22 cellular contexts compared by ENCODE assay signal in genomic region chr14:71533396-71533795, GRCh38.
DNase-seq lines count a peak whose midpoint lies in the region; ATAC-seq and TF ChIP-seq lines count a peak whose summit lies in the region.
"Had no signal": no experiment of that assay in that cellular context is flagged by ENCODE, and none has a peak within 500 bp of the region (broad histone marks: within the 10 kb centered on the region; RNA-seq: fewer than 3 reads in every experiment).

No MANE protein-coding gene starts in this region.

- no peak overlapping the region for H3K27ac ChIP-seq in mammary epithelial cell (ENCODE audit: insufficient read depth, low read depth, low read length)
- no peak overlapping the region for H3K27ac ChIP-seq in breast epithelium
- peak overlapping the region; percentile 69 for H3K27ac ChIP-seq in brain microvascular endothelial cell
- H3K27ac ChIP-seq in tibial artery, result peak overlapping the region; percentile 58 to 69
- H3K27ac ChIP-seq in MM.1S (ENCODE audit: low read length), result no peak overlapping the region
- H3K27ac ChIP-seq: SJSA1 had no signal

- in situ Hi-C loops in mammary epithelial cell (cut with MboI; ENCODE audit: low sequenced_read_pairs in 2 of 2), result no loop called here
- in situ Hi-C loops in brain microvascular endothelial cell (cut with HindIII; ENCODE audit: low pct_ligation_motif_present, low sequenced_read_pairs), result no loop called here

- intact Hi-C loops in mammary epithelial cell (cut with micrococcal nuclease), result no loop called here
- intact Hi-C loops in breast epithelium (cut with DNase I; ENCODE audit: low total_unique reads), result no loop called here
- intact Hi-C loops in tibial artery (cut with DNase I; ENCODE audit: low total_unique reads), result no loop called here

- H2AFZ ChIP-seq in mammary epithelial cell (ENCODE audit: low read depth, low read length), result no peak overlapping the region
- no peak overlapping the region for H2AFZ ChIP-seq in MM.1S (ENCODE audit: low read length)

- H3K4me3 ChIP-seq in mammary epithelial cell (replicated peaks in 1 of 3; ENCODE audit: insufficient read depth in 1 of 3, low read depth in 2 of 3, low read length in 3 of 3) (no peak overlapping the region), breast epithelium (no peak overlapping the region), brain microvascular endothelial cell (ENCODE audit: low read depth, low read length) (no peak overlapping the region), tibial artery (no peak overlapping the region), MM.1S (ENCODE audit: low read length) (no peak overlapping the region)
- H3K4me3 ChIP-seq: SJSA1 had no signal

- TF ChIP-seq POLR2A in breast epithelium (IDR thresholded peaks at IDR 0.05), result no peak

- TF ChIP-seq CTCF in mammary epithelial cell (conservative IDR thresholded peaks at IDR 0.05 in 1 of 2, IDR thresholded peaks at IDR 0.05 in 1 of 2; ENCODE audit: extremely low read depth in 1 of 2, insufficient read depth in 1 of 2, low read depth in 1 of 2, low read length in 2 of 2) (no peak), breast epithelium (IDR thresholded peaks at IDR 0.05) (no peak), brain microvascular endothelial cell (IDR thresholded peaks at IDR 0.05; ENCODE audit: low read depth, low read length, missing control alignments) (no peak), tibial artery (IDR thresholded peaks at IDR 0.05) (no peak), MM.1S (IDR thresholded peaks at IDR 0.05; ENCODE audit: low read length) (no peak)

- H3F3A ChIP-seq in MM.1S (ENCODE audit: insufficient read depth, low read length), result no peaks in the 10 kb centered on the region

- 98% methylated on average over 3 of the region's 3 CpGs for WGBS in mammary epithelial cell (ENCODE audit: low coverage, missing lambda C conversion rate)

- H4K20me1 ChIP-seq in mammary epithelial cell (ENCODE audit: insufficient read depth, low read length), result no peaks in the 10 kb centered on the region
- H4K20me1 ChIP-seq in MM.1S (ENCODE audit: insufficient read depth, low read length), result no peaks in the 10 kb centered on the region

- no peak overlapping the region for H3K4me2 ChIP-seq in mammary epithelial cell (ENCODE audit: insufficient read depth, low read depth, low read length)
- H3K4me2 ChIP-seq in MM.1S (ENCODE audit: low read depth, low read length), result no peak overlapping the region

- CTCF ChIA-PET in mammary epithelial cell (lab: Charles Lee; ENCODE audit: low non-redundant PET), result no interaction called here

- DNase-seq in mammary epithelial cell, result peak; percentile 40
- DNase-seq in breast epithelium (ENCODE audit: low spot score in 2 of 2), result no peak
- peak; percentile 48 for DNase-seq in brain microvascular endothelial cell
- DNase-seq in fibroblast of the conjunctiva (ENCODE audit: low read depth), result peak; percentile 13
- DNase-seq in tibial artery, result no peak
- DNase-seq in MM.1S, result no peak
- DNase-seq: 8988T; activated CD4-positive, alpha-beta T cell treated with anti-CD3 and anti-CD28 coated beads for 4 hours; activated naive CD4-positive, alpha-beta T cell treated with anti-CD3 and anti-CD28 coated beads for 36 hours; activated T-cell treated with anti-CD3 and anti-CD28 coated beads, Interleukin-2, amount 50 U/mL, for 4 hours; BE2C; effector memory CD8-positive, alpha-beta T cell; NCI-H1694; NCI-H524 treated with DMSO at 0.1 percent for 48 hours; stimulated activated CD4-positive, alpha-beta T cell treated with anti-CD3 and anti-CD28 coated beads, Interleukin-2, amount 100 ng/mL, for 24 hours; substantia nigra; T-helper 17 cell had no signal

- H3K79me2 ChIP-seq in mammary epithelial cell (ENCODE audit: insufficient read depth, low read length) (peaks cover 14% of the 10 kb centered on the region), MM.1S (ENCODE audit: low read length) (no peaks in the 10 kb centered on the region)

- H3K9me3 ChIP-seq in mammary epithelial cell (replicated peaks; ENCODE audit: insufficient read depth, low read length) (no peaks in the 10 kb centered on the region), breast epithelium (no peaks in the 10 kb centered on the region), tibial artery (no peaks in the 10 kb centered on the region), MM.1S (replicated peaks; ENCODE audit: insufficient read depth, low read length) (no peaks in the 10 kb centered on the region)
- H3K9me3 ChIP-seq: BE2C, SJSA1 had no signal

- H3K4me1 ChIP-seq in mammary epithelial cell (ENCODE audit: insufficient read depth, low read length) (no peaks in the 10 kb centered on the region), breast epithelium (no peaks in the 10 kb centered on the region), tibial artery (peaks cover 0 to 82% (median 35%) of the 10 kb centered on the region in 4 donors), MM.1S (ENCODE audit: low read length) (no peaks in the 10 kb centered on the region)

- no peak for ATAC-seq in GM21526 (IDR thresholded peaks at IDR 0.05; ENCODE audit: low FRiP score, unreplicated experiment)
- ATAC-seq in HG02973 (IDR thresholded peaks at IDR 0.05; ENCODE audit: unreplicated experiment), result no peak
- ATAC-seq: activated T-cell treated with anti-CD3 and anti-CD28 coated beads, Interleukin-2, amount 50 U/mL, for 4 hours; effector memory CD8-positive, alpha-beta T cell; esophagus mucosa; Panc1; T-helper 17 cell had no signal

- no peaks in the 10 kb centered on the region for H3K36me3 ChIP-seq in mammary epithelial cell (ENCODE audit: insufficient read depth, low read length)
- no peaks in the 10 kb centered on the region for H3K36me3 ChIP-seq in breast epithelium
- H3K36me3 ChIP-seq in brain microvascular endothelial cell (replicated peaks), result no peaks in the 10 kb centered on the region
- no peaks in the 10 kb centered on the region for H3K36me3 ChIP-seq in tibial artery
- H3K36me3 ChIP-seq in MM.1S (replicated peaks; ENCODE audit: insufficient read depth, low read length), result no peaks in the 10 kb centered on the region
- H3K36me3 ChIP-seq: BE2C, SJSA1 had no signal

- dilution Hi-C loops in mammary epithelial cell (cut with HindIII; ENCODE audit: low sequenced_read_pairs), result no loop called here

- no peaks in the 10 kb centered on the region for H3K27me3 ChIP-seq in mammary epithelial cell (ENCODE audit: insufficient read depth, low read length)
- H3K27me3 ChIP-seq in breast epithelium, result no peaks in the 10 kb centered on the region
- no peaks in the 10 kb centered on the region for H3K27me3 ChIP-seq in brain microvascular endothelial cell (replicated peaks)
- no peaks in the 10 kb centered on the region for H3K27me3 ChIP-seq in tibial artery
- no peaks in the 10 kb centered on the region for H3K27me3 ChIP-seq in MM.1S (replicated peaks; ENCODE audit: insufficient read depth, low read length)
- H3K27me3 ChIP-seq: BE2C, SJSA1 had no signal

- H3K9me2 ChIP-seq in MM.1S (replicated peaks; ENCODE audit: insufficient read depth, low read length), result no peaks in the 10 kb centered on the region

- no TSS peak for BruUV-seq in mammary epithelial cell (replicated peaks; lab: Mats Ljungman, UMichigan)

- no peak overlapping the region for H3K9ac ChIP-seq in mammary epithelial cell (ENCODE audit: insufficient read depth, low read length)
- no peak overlapping the region for H3K9ac ChIP-seq in MM.1S (ENCODE audit: low read length)

Comparison
In these comparisons a context has a peak if more than half of its experiments do, and no peak if none do; other contexts are left out.
1. DNase-seq: peak in mammary epithelial cell (single experiment), brain microvascular endothelial cell (single experiment) and fibroblast of the conjunctiva (single experiment); none in breast epithelium (0 of 2), tibial artery (0 of 2) and MM.1S (single experiment).
2. H3K27ac ChIP-seq: peak in brain microvascular endothelial cell (single experiment) and tibial artery (2 of 2); none in mammary epithelial cell (single experiment), breast epithelium (0 of 2) and MM.1S (single experiment).